ENCODE assay signal across 8 cellular contexts in genomic region chr7:39746162-39746782, GRCh38.
DNase-seq lines count a peak whose midpoint lies in the region; ATAC-seq and TF ChIP-seq lines count a peak whose summit lies in the region.

No MANE protein-coding gene starts in this region.

- ATAC-seq in stimulated activated naive B cell treated with anti-CD40 and anti-IgM and Interleukin-4, amounts not matched to agents 10 μg/mL and 1 μg/mL and 100 μg/mL, for 72 hours (replicated peaks) = peak; percentile 56 to 70
- no peak for ATAC-seq in HG02981 (IDR thresholded peaks at IDR 0.05; ENCODE audit: unreplicated experiment)

- H3K27me3 ChIP-seq in endodermal cell (ENCODE audit: control insufficient read depth, insufficient read depth, low read length, poor library complexity, severe bottlenecking) = no peaks in the 10 kb centered on the region

- peak; percentile 84 for TF ChIP-seq CTCF in GM10266 (IDR thresholded peaks at IDR 0.05; ENCODE audit: control insufficient read depth, insufficient read depth, low read depth, missing control alignments)
- peak; percentile 89 for TF ChIP-seq CTCF in endodermal cell (conservative IDR thresholded peaks at IDR 0.05)

- intact Hi-C loops in activated CD4-positive, alpha-beta memory T cell treated with anti-CD3 and anti-CD28 coated beads for 36 hours (cut with micrococcal nuclease) = loop anchor here (1.0 to 5.0 kb wide), 2 partner anchors 166 to 306 kb away; no protein-coding TSS in a partner anchor

- H3K27ac Mint-ChIP-seq in activated CD4-positive, alpha-beta memory T cell treated with anti-CD3 and anti-CD28 coated beads for 36 hours = no peak overlapping the region
- no peak overlapping the region for H3K27ac Mint-ChIP-seq in endodermal cell
- H3K27ac Mint-ChIP-seq in stimulated activated naive B cell treated with anti-CD40 and anti-IgM and Interleukin-4, amounts not matched to agents 10 μg/mL and 1 μg/mL and 100 μg/mL, for 72 hours = peak overlapping the region; percentile 28

- CTCF ChIA-PET in activated CD4-positive, alpha-beta memory T cell treated with anti-CD3 and anti-CD28 coated beads for 36 hours (lab: Charles Lee) = interaction anchor here (0.6 to 23.3 kb wide), 13 partner anchors 9 to 226 kb away, joined by 3 to 520 read pairs (median 5); partner anchors contain the start of gene RALA

- H3K4me1 ChIP-seq in endodermal cell (ENCODE audit: control insufficient read depth, insufficient read depth, low read length) = no peaks in the 10 kb centered on the region

- H3K9me3 Mint-ChIP-seq in activated CD4-positive, alpha-beta memory T cell treated with anti-CD3 and anti-CD28 coated beads for 36 hours = no peaks in the 10 kb centered on the region
- H3K9me3 Mint-ChIP-seq in endodermal cell = no peaks in the 10 kb centered on the region
- no peaks in the 10 kb centered on the region for H3K9me3 Mint-ChIP-seq in stimulated activated naive B cell treated with anti-CD40 and anti-IgM and Interleukin-4, amounts not matched to agents 10 μg/mL and 1 μg/mL and 100 μg/mL, for 72 hours

- POLR2A ChIA-PET in activated CD4-positive, alpha-beta memory T cell treated with anti-CD3 and anti-CD28 coated beads for 36 hours (lab: Charles Lee) = interaction anchor here (1.1 kb wide), 1 partner anchor 123 kb away, joined by 3 read pairs; the partner anchor contains the start of gene RALA

- H3K36me3 ChIP-seq in endodermal cell (ENCODE audit: control insufficient read depth, insufficient read depth, low read length) = no peaks in the 10 kb centered on the region

- H3K4me1 Mint-ChIP-seq in activated CD4-positive, alpha-beta memory T cell treated with anti-CD3 and anti-CD28 coated beads for 36 hours (ENCODE audit: low read depth) = peaks cover 9% of the 10 kb centered on the region
- H3K4me1 Mint-ChIP-seq in endodermal cell = peaks cover 2% of the 10 kb centered on the region
- H3K4me1 Mint-ChIP-seq in stimulated activated naive B cell treated with anti-CD40 and anti-IgM and Interleukin-4, amounts not matched to agents 10 μg/mL and 1 μg/mL and 100 μg/mL, for 72 hours = peaks cover 21 to 32% of the 10 kb centered on the region in 2 donors

- H3K27me3 Mint-ChIP-seq in activated CD4-positive, alpha-beta memory T cell treated with anti-CD3 and anti-CD28 coated beads for 36 hours = no peaks in the 10 kb centered on the region
- H3K27me3 Mint-ChIP-seq in endodermal cell (ENCODE audit: insufficient read depth) = no peaks in the 10 kb centered on the region
- H3K27me3 Mint-ChIP-seq in stimulated activated naive B cell treated with anti-CD40 and anti-IgM and Interleukin-4, amounts not matched to agents 10 μg/mL and 1 μg/mL and 100 μg/mL, for 72 hours = no peaks in the 10 kb centered on the region

- no peak overlapping the region for H3K4me3 Mint-ChIP-seq in activated CD4-positive, alpha-beta memory T cell treated with anti-CD3 and anti-CD28 coated beads for 36 hours
- no peak overlapping the region for H3K4me3 Mint-ChIP-seq in endodermal cell
- no peak overlapping the region for H3K4me3 Mint-ChIP-seq in stimulated activated naive B cell treated with anti-CD40 and anti-IgM and Interleukin-4, amounts not matched to agents 10 μg/mL and 1 μg/mL and 100 μg/mL, for 72 hours

- H3K36me3 Mint-ChIP-seq in activated CD4-positive, alpha-beta memory T cell treated with anti-CD3 and anti-CD28 coated beads for 36 hours = peaks cover 1% of the 10 kb centered on the region
- peaks cover 15% of the 10 kb centered on the region for H3K36me3 Mint-ChIP-seq in endodermal cell (ENCODE audit: low read depth)
- peaks cover 17 to 30% of the 10 kb centered on the region in 2 donors for H3K36me3 Mint-ChIP-seq in stimulated activated naive B cell treated with anti-CD40 and anti-IgM and Interleukin-4, amounts not matched to agents 10 μg/mL and 1 μg/mL and 100 μg/mL, for 72 hours

- H3K9me3 ChIP-seq in endodermal cell (ENCODE audit: control insufficient read depth, low read length) = no peaks in the 10 kb centered on the region

- H3K4me3 ChIP-seq in endodermal cell (ENCODE audit: low read length) = no peak overlapping the region

- DNase-seq in GM10266 (ENCODE audit: extremely low spot score) (peak; percentile 74), HK-2 (ENCODE audit: unreplicated experiment) (peak; percentile 71), NCI-H748 (lab: John Stamatoyannopoulos, UW; ENCODE audit: unreplicated experiment) (peak; percentile 72), endodermal cell (peak; percentile 94), midbrain (lab: John Stamatoyannopoulos, UW) (peak; percentile 80)
- peak; percentile 69 for DNase-seq in activated CD4-positive, alpha-beta memory T cell treated with anti-CD3 and anti-CD28 coated beads for 36 hours
- peak; percentile 35 for DNase-seq in stimulated activated naive B cell treated with anti-CD40 and anti-IgM and Interleukin-4, amounts not matched to agents 10 μg/mL and 1 μg/mL and 100 μg/mL, for 72 hours

- H3K9ac ChIP-seq in endodermal cell (ENCODE audit: extremely low read depth, low read length, poor library complexity, severe bottlenecking) = no peak overlapping the region

- H3K27ac ChIP-seq in endodermal cell (ENCODE audit: low read depth, low read length) = no peak overlapping the region

- WGBS in endodermal cell (ENCODE audit: insufficient coverage in 1 of 2, insufficient read length in 1 of 2), 2 experiments = 28 to 37% methylated on average over 4 to 10 of the region's 11 CpGs

Comparison
In these comparisons a context has a peak if more than half of its experiments do, and no peak if none do; other contexts are left out.
1. DNase-seq: peak in every context shown above with its lines; median percentile 94 in endodermal cell; 80 in midbrain; 74 in GM10266; 72 in NCI-H748; 71 in HK-2; 69 in activated CD4-positive, alpha-beta memory T cell treated with anti-CD3 and anti-CD28 coated beads for 36 hours; 35 in stimulated activated naive B cell treated with anti-CD40 and anti-IgM and Interleukin-4, amounts not matched to agents 10 μg/mL and 1 μg/mL and 100 μg/mL, for 72 hours.